In genomic region chr5:94698189-94698588, GRCh38 we compare ENCODE assay signal across 1 cellular context.
TF ChIP-seq lines count a peak whose summit lies in the region.

No MANE protein-coding gene starts in this region.

TF ChIP-seq in HEK293, 187 proteins besides CTCF, POLR2A, EP300 and RAD21 (continued from another document):
- TF ChIP-seq, protein P1, sequence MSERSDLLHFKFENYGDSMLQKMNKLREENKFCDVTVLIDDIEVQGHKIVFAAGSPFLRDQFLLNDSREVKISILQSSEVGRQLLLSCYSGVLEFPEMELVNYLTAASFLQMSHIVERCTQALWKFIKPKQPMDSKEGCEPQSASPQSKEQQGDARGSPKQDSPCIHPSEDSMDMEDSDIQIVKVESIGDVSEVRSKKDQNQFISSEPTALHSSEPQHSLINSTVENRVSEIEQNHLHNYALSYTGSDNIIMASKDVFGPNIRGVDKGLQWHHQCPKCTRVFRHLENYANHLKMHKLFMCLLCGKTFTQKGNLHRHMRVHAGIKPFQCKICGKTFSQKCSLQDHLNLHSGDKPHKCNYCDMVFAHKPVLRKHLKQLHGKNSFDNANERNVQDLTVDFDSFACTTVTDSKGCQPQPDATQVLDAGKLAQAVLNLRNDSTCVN (tag by site-specific recombination; optimal IDR thresholded peaks at IDR 0.05), result no peak
- no peak for TF ChIP-seq WT1 (tag by site-specific recombination; IDR thresholded peaks at IDR 0.05)
